8 cellular contexts compared by ENCODE assay signal in genomic region chr15:73800662-73801345, GRCh38. TPM values are rescaled to one million over a fixed set of nuclear protein-coding genes. Genes with fewer than 3 reads are reported as not detected.
A peak's percentile ranks its signal among the peaks of the same experiment; 100 is the strongest.
DNase-seq lines count a peak whose midpoint lies in the region; ATAC-seq and TF ChIP-seq lines count a peak whose summit lies in the region.

No MANE protein-coding gene starts in this region.

- H3K9me3 ChIP-seq in MG63 (no peaks in the 10 kb centered on the region), Peyer's patch (no peaks in the 10 kb centered on the region)

- no peak overlapping the region for H3K4me3 Mint-ChIP-seq in activated T-helper 17 cell treated with anti-CD3 and anti-CD28 coated beads, Interleukin-2, amount 50 U/mL, for 72 hours

- H3K27ac ChIP-seq in coronary artery: peak overlapping the region; percentile 85 to 90
- H3K27ac ChIP-seq in Peyer's patch: peak overlapping the region in 1 of 4 donors; percentile 33

- TF ChIP-seq POLR2A in Peyer's patch (IDR thresholded peaks at IDR 0.05): no peak

- DNase-seq in ACHN: peak; percentile 29
- DNase-seq in MG63: peak; percentile 98
- peak; percentile 81 for DNase-seq in coronary artery (ENCODE audit: low spot score)
- DNase-seq in midbrain (lab: John Stamatoyannopoulos, UW): peak; percentile 81
- DNase-seq in Peyer's patch: no peak
- DNase-seq in NCI-H2081 (lab: John Stamatoyannopoulos, UW): no peak

- no peaks in the 10 kb centered on the region for H3K4me1 Mint-ChIP-seq in activated T-helper 17 cell treated with anti-CD3 and anti-CD28 coated beads, Interleukin-2, amount 50 U/mL, for 72 hours

- H3K4me3 ChIP-seq in MG63: no peak overlapping the region
- peak overlapping the region; percentile 27 for H3K4me3 ChIP-seq in coronary artery
- H3K4me3 ChIP-seq in Peyer's patch: no peak overlapping the region

- in situ Hi-C loops in ACHN (cut with HindIII; ENCODE audit: low pct_ligation_motif_present, low pct_unique_long_range_greater_than_20kb, low sequenced_read_pairs): no loop called here

- H3K36me3 Mint-ChIP-seq in activated T-helper 17 cell treated with anti-CD3 and anti-CD28 coated beads, Interleukin-2, amount 50 U/mL, for 72 hours (ENCODE audit: low read depth): no peaks in the 10 kb centered on the region

- H3K36me3 ChIP-seq in MG63 (no peaks in the 10 kb centered on the region), Peyer's patch (no peaks in the 10 kb centered on the region)

- H3K9me3 Mint-ChIP-seq in activated T-helper 17 cell treated with anti-CD3 and anti-CD28 coated beads, Interleukin-2, amount 50 U/mL, for 72 hours: no peaks in the 10 kb centered on the region

- peaks cover 0 to 14% (median 0%) of the 10 kb centered on the region in 4 donors for H3K4me1 ChIP-seq in Peyer's patch

- no peak for TF ChIP-seq CTCF in coronary artery (IDR thresholded peaks at IDR 0.05)
- TF ChIP-seq CTCF in Peyer's patch (IDR thresholded peaks at IDR 0.05): no peak

- no peaks in the 10 kb centered on the region for H3K27me3 Mint-ChIP-seq in activated T-helper 17 cell treated with anti-CD3 and anti-CD28 coated beads, Interleukin-2, amount 50 U/mL, for 72 hours

- H3K27ac Mint-ChIP-seq in activated T-helper 17 cell treated with anti-CD3 and anti-CD28 coated beads, Interleukin-2, amount 50 U/mL, for 72 hours: no peak overlapping the region

- no peak for ATAC-seq in activated T-helper 17 cell treated with anti-CD3 and anti-CD28 coated beads, Interleukin-2, amount 50 U/mL, for 72 hours (replicated peaks)
- ATAC-seq in HG02870 (IDR thresholded peaks at IDR 0.05; ENCODE audit: unreplicated experiment): no peak

- H3K27me3 ChIP-seq in MG63 (no peaks in the 10 kb centered on the region), Peyer's patch (no peaks in the 10 kb centered on the region)

RNA-seq across cellular contexts. Expression of gene INSYN1, which starts 47.7 kb away (rescaled TPM):
- total RNA-seq in MG63 (2014; rRNA removed; shearing (Covaris generic); ENCODE audit: low replicate concordance): 15.2 and 21.2 TPM in 2 replicates
- total RNA-seq in Peyer's patch: 1 to 10 TPM in 2 of 4 donors, under 1 TPM in 1, not detected in 1; 0.13 to 3.3 (median 2.2) TPM
- total RNA-seq in activated T-helper 17 cell treated with anti-CD3 and anti-CD28 coated beads, Interleukin-2, amount 50 U/mL, for 72 hours: not detected

Comparison
In these comparisons a context has a peak if more than half of its experiments do, and no peak if none do; other contexts are left out.
1. DNase-seq: peak in ACHN (single experiment), MG63 (single experiment), coronary artery (single experiment) and midbrain (single experiment); none in Peyer's patch (0 of 3) and NCI-H2081 (0 of 2).